ENCODE assay signal across 1 cellular context in genomic region chr6:10519217-10519697, GRCh38.
TF ChIP-seq lines count a peak whose summit lies in the region.
"Not testable (repeated sequence)": the region's sequence is repeated elsewhere in the genome, so short reads cannot be mapped to it uniquely, and the experiment has no call there.

No MANE protein-coding gene starts in this region.

TF ChIP-seq in K562, 482 proteins besides CTCF, POLR2A, EP300 and RAD21 (continued from another document):
- TF ChIP-seq GTF3C2 (IDR thresholded peaks at IDR 0.05; ENCODE audit: borderline replicate concordance, extremely low read depth, insufficient read length) (peak; percentile 20), NONO (IDR thresholded peaks at IDR 0.05; ENCODE audit: low read depth in 2 of 2, low read length in 1 of 2) (0 out of 4 replicates have a peak, but pooled peaks of 1 of the 2 experiments have one; percentile 1), HDAC1 (IDR thresholded peaks at IDR 0.05) (peak in 1 of 2 experiments; percentile 27; a peak in 2 of 4 replicates), SMARCE1 (IDR thresholded peaks at IDR 0.05) (peak; percentile 69; the same call in 1 of the 2 replicates), TEAD2 (tag; IDR thresholded peaks at IDR 0.05) (peak; percentile 61; the same call in 1 of the 2 replicates), MAZ (CRISPR knock-in tag; conservative IDR thresholded peaks at IDR 0.05 in 1 of 2, IDR thresholded peaks at IDR 0.05 in 1 of 2) (0 out of 4 replicates have a peak, but pooled peaks of 1 of the 2 experiments have one; percentile 7), BRD9 (IDR thresholded peaks at IDR 0.05; ENCODE audit: low read depth, partially characterized antibody) (peak; percentile 20), ATF1 (tag; IDR thresholded peaks at IDR 0.05) (peak; percentile 48; the same call in 1 of the 2 replicates), ARNT (IDR thresholded peaks at IDR 0.05) (0 out of 4 replicates have a peak, but pooled peaks of 1 of the 2 experiments have one; percentile 14), ARID1B (IDR thresholded peaks at IDR 0.05) (peak; percentile 43), HMBOX1 (IDR thresholded peaks at IDR 0.05) (0 out of 2 replicates have a peak, but pooled peaks have one; percentile 35), ZNF175 (CRISPR knock-in tag; IDR thresholded peaks at IDR 0.05; ENCODE audit: low read depth) (peak; percentile 65), MNT (conservative IDR thresholded peaks at IDR 0.05) (peak in 1 of 2 experiments; percentile 29; a peak in 2 of 4 replicates), CREB1 (IDR thresholded peaks at IDR 0.05) (0 out of 2 replicates have a peak, but pooled peaks have one; percentile 2)
- not testable (repeated sequence) for TF ChIP-seq ATF1, CREB1 (CRISPR knock-in tag; IDR thresholded peaks at IDR 0.05)
